8 cellular contexts compared by ENCODE assay signal in the genomic region with DNA sequence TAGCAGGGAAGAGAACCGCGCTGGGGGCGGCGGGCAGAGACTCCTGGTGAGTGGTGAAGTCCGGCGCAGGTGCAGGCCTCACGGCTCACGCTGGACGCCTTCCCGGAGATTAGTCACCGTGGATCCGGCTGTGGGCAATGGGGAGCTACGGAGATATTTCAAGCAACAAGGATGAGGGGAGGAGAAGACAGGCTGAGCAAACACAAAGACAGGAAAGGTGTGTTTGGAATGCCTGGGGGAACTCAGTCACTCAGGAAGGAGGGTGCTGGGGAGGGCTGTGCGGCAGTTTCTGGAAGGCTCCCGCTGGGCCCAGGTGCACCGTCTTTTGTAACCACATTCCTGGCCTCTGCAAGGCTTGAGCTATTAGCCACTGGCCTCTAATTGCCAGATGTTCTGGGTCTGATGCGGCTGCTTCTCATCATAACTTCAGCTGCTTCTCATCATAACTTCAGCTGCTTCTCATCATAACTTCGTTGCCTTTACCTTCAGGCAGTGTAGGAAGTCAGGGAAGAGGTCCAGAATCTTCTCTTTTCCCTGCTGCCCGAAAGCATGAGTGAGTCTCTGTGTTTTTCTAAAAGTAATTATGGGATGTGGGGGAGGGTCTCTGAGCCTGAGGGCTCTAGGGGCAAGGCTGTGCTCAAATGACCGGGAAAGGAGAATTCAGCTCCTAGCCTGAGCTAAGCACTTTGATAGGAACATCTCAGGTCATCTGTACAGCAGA.
DNase-seq lines count a peak whose midpoint lies in the region; ATAC-seq and TF ChIP-seq lines count a peak whose summit lies in the region.

No MANE protein-coding gene starts in this region.

- no peak overlapping the region for H2AFZ ChIP-seq in fibroblast of lung (ENCODE audit: low read length)

- peaks cover 7 to 23% (median 14%) of the 10 kb centered on the region in 11 experiments; a peak in 19 of 22 replicates for H3K9me3 ChIP-seq in BLaER1 treated with 17β-estradiol and CSF1 and Interleukin-3, amounts not matched to agents 10 nM and 100 nM (replicated peaks in 1 of 11)
- H3K9me3 ChIP-seq in fibroblast of lung (ENCODE audit: control insufficient read depth, insufficient read depth, low read depth, low read length) (no peaks in the 10 kb centered on the region), muscle layer of colon (ENCODE audit: low read length) (peaks cover 5% of the 10 kb centered on the region), tibial artery (peaks cover 0 to 8% (median 0%) of the 10 kb centered on the region in 3 donors), vagina (no peaks in the 10 kb centered on the region)

- no peak for TF ChIP-seq POLR2A in vagina (IDR thresholded peaks at IDR 0.05)

- H3K4me3 ChIP-seq in BLaER1 treated with 17β-estradiol and CSF1 and Interleukin-3, amounts not matched to agents 10 nM and 100 nM = no peak overlapping the region
- H3K4me3 ChIP-seq in fibroblast of lung (replicated peaks in 1 of 4; ENCODE audit: control extremely low read depth in 1 of 4, insufficient read depth in 1 of 4, low read depth in 3 of 4, low read length in 4 of 4) = no peak overlapping the region
- H3K4me3 ChIP-seq in muscle layer of colon (ENCODE audit: low read depth in 1 of 2, low read length in 2 of 2) = no peak overlapping the region
- H3K4me3 ChIP-seq in tibial artery = no peak overlapping the region
- H3K4me3 ChIP-seq in vagina = no peak overlapping the region

- intact Hi-C loops in tibial artery (cut with DNase I; ENCODE audit: low total_unique reads) = no loop called here
- intact Hi-C loops in vagina (cut with DNase I) = loop anchor here (2.0 kb wide), 1 partner anchor 77 kb away; no protein-coding TSS in a partner anchor

- no peak overlapping the region for H3K27ac ChIP-seq in BLaER1 treated with 17β-estradiol and CSF1 and Interleukin-3, amounts not matched to agents 10 nM and 100 nM
- H3K27ac ChIP-seq in fibroblast of lung (ENCODE audit: insufficient read depth, low read length) (no peak overlapping the region), muscle layer of colon (ENCODE audit: low read depth, low read length) (peak overlapping the region; percentile 19), tibial artery (no peak overlapping the region), vagina (no peak overlapping the region)

- TF ChIP-seq CTCF in fibroblast of lung (conservative IDR thresholded peaks at IDR 0.05 in 1 of 2, IDR thresholded peaks at IDR 0.05 in 1 of 2; ENCODE audit: low read depth in 1 of 2, low read length in 2 of 2) (no peak), tibial artery (IDR thresholded peaks at IDR 0.05) (no peak), vagina (IDR thresholded peaks at IDR 0.05) (no peak)

- DNase-seq in NCI-H2081 treated with DMSO at 0.1 percent for 48 hours (lab: John Stamatoyannopoulos, UW) = peak; percentile 49
- DNase-seq in fibroblast of lung (ENCODE audit: low read depth in 2 of 2) = peak; percentile 72 to 91
- no peak for DNase-seq in activated CD4-positive, alpha-beta T cell treated with anti-CD3 and anti-CD28 coated beads, Interleukin-2, amount 50 U/mL, for 48 hours
- no peak for DNase-seq in tibial artery
- DNase-seq in vagina (ENCODE audit: extremely low spot score in 2 of 2) = no peak

- H3K4me1 ChIP-seq in BLaER1 treated with 17β-estradiol and CSF1 and Interleukin-3, amounts not matched to agents 10 nM and 100 nM = peaks cover 17 to 76% (median 57%) of the 10 kb centered on the region in 10 experiments
- H3K4me1 ChIP-seq in fibroblast of lung (ENCODE audit: control insufficient read depth, extremely low read depth, insufficient read depth, low read length) (peaks cover 8% of the 10 kb centered on the region), muscle layer of colon (ENCODE audit: insufficient read depth, low read length) (peaks cover 17% of the 10 kb centered on the region), tibial artery (peaks cover 0 to 28% (median 20%) of the 10 kb centered on the region in 4 donors), vagina (peaks cover 27% of the 10 kb centered on the region)

- H3K4me2 ChIP-seq in BLaER1 treated with 17β-estradiol and CSF1 and Interleukin-3, amounts not matched to agents 10 nM and 100 nM = peak overlapping the region in 9 of 11 experiments; percentile 37 to 75 (median 62); a peak in 18 of 22 replicates
- peak overlapping the region; percentile 25 for H3K4me2 ChIP-seq in fibroblast of lung (ENCODE audit: extremely low read depth, insufficient read depth, low read length)

- ATAC-seq in GM18870 (IDR thresholded peaks at IDR 0.05; ENCODE audit: unreplicated experiment) = no peak

- H3K79me2 ChIP-seq in fibroblast of lung (ENCODE audit: control insufficient read depth, insufficient read depth, low read length) = no peaks in the 10 kb centered on the region

- peaks cover 0 to 32% (median 0%) of the 10 kb centered on the region in 11 experiments; a peak in 7 of 22 replicates for H3K27me3 ChIP-seq in BLaER1 treated with 17β-estradiol and CSF1 and Interleukin-3, amounts not matched to agents 10 nM and 100 nM
- no peaks in the 10 kb centered on the region for H3K27me3 ChIP-seq in fibroblast of lung (ENCODE audit: control insufficient read depth, insufficient read depth, low read length)
- no peaks in the 10 kb centered on the region for H3K27me3 ChIP-seq in muscle layer of colon (ENCODE audit: control insufficient read depth in 1 of 2, insufficient read depth in 2 of 2, low read length in 2 of 2)
- no peaks in the 10 kb centered on the region for H3K27me3 ChIP-seq in tibial artery
- no peaks in the 10 kb centered on the region for H3K27me3 ChIP-seq in vagina

- H3K36me3 ChIP-seq in BLaER1 treated with 17β-estradiol and CSF1 and Interleukin-3, amounts not matched to agents 10 nM and 100 nM = peaks cover 7 to 16% (median 12%) of the 10 kb centered on the region in 11 experiments; a peak in 19 of 22 replicates
- H3K36me3 ChIP-seq in fibroblast of lung (ENCODE audit: control insufficient read depth, insufficient read depth, low read length) = no peaks in the 10 kb centered on the region
- peaks cover 8% of the 10 kb centered on the region for H3K36me3 ChIP-seq in muscle layer of colon (ENCODE audit: insufficient read depth, low read length)
- H3K36me3 ChIP-seq in tibial artery = peaks cover 0 to 12% (median 10%) of the 10 kb centered on the region in 3 donors
- H3K36me3 ChIP-seq in vagina = no peaks in the 10 kb centered on the region

- peak overlapping the region in 2 of 11 experiments; percentile 6 to 19; a peak in 1 of 22 replicates for H3K9ac ChIP-seq in BLaER1 treated with 17β-estradiol and CSF1 and Interleukin-3, amounts not matched to agents 10 nM and 100 nM
- H3K9ac ChIP-seq in fibroblast of lung (ENCODE audit: insufficient read depth, low read length) = no peak overlapping the region
- H3K9ac ChIP-seq in muscle layer of colon (ENCODE audit: low read length) = no peak overlapping the region

- H4K20me1 ChIP-seq in BLaER1 treated with 17β-estradiol and CSF1 and Interleukin-3, amounts not matched to agents 10 nM and 100 nM = peaks cover 0 to 5% (median 0%) of the 10 kb centered on the region in 11 experiments; a peak in 2 of 22 replicates
- no peaks in the 10 kb centered on the region for H4K20me1 ChIP-seq in fibroblast of lung (ENCODE audit: control insufficient read depth, extremely low read depth, insufficient read depth, low read length)

Comparison
In these comparisons a context has a peak if more than half of its experiments do, and no peak if none do; other contexts are left out.
1. DNase-seq: peak in NCI-H2081 treated with DMSO at 0.1 percent for 48 hours (single experiment) and fibroblast of lung (2 of 2); none in activated CD4-positive, alpha-beta T cell treated with anti-CD3 and anti-CD28 coated beads, Interleukin-2, amount 50 U/mL, for 48 hours (0 of 2), tibial artery (0 of 2) and vagina (0 of 2).